In genomic region chr2:202339052-202339870, GRCh38 we compare ENCODE assay signal across 15 cellular contexts. TPM values are rescaled to one million over a fixed set of nuclear protein-coding genes. Genes with fewer than 3 reads are reported as not detected.
DNase-seq lines count a peak whose midpoint lies in the region; TF ChIP-seq lines count a peak whose summit lies in the region.
"Had no signal": no experiment of that assay in that cellular context is flagged by ENCODE, and none has a peak within 500 bp of the region (broad histone marks: within the 10 kb centered on the region; RNA-seq: fewer than 3 reads in every experiment).

No MANE protein-coding gene starts in this region.

- H3K27me3 ChIP-seq in AG04450 (ENCODE audit: control insufficient read depth, insufficient read depth, low read length): no peaks in the 10 kb centered on the region
- H3K27me3 ChIP-seq: BLaER1 treated with 17β-estradiol and CSF1 and Interleukin-3, amounts not matched to agents 10 nM and 100 nM; transverse colon had no signal

- CTCF ChIA-PET in AG04450 (lab: Charles Lee): no interaction called here

- H3K27ac ChIP-seq in AG04450 (ENCODE audit: low read depth, low read length): no peak overlapping the region
- H3K27ac ChIP-seq: KMS-11, transverse colon had no signal

- POLR2A ChIA-PET in AG04450 (lab: Yijun Ruan, JAX): interaction anchor here (0.5 to 0.6 kb wide), 2 partner anchors 31 to 74 kb away, joined by 3 to 4 read pairs; no protein-coding TSS in a partner anchor

- no peak overlapping the region for H3K4me3 ChIP-seq in AG04450 (ENCODE audit: low read depth, low read length)
- no peak overlapping the region for H3K4me3 ChIP-seq in fibroblast of mammary gland (ENCODE audit: control insufficient read depth, low read depth, low read length)
- H3K4me3 ChIP-seq: BLaER1 treated with 17β-estradiol and CSF1 and Interleukin-3, amounts not matched to agents 10 nM and 100 nM; transverse colon had no signal

- TF ChIP-seq CTCF in AG04450 (IDR thresholded peaks at IDR 0.05; ENCODE audit: low read depth, low read length) (no peak), fibroblast of mammary gland (conservative IDR thresholded peaks at IDR 0.05; ENCODE audit: control insufficient read depth, insufficient read depth, low read depth, low read length) (no peak), GM20000 (IDR thresholded peaks at IDR 0.05; ENCODE audit: extremely low read depth, missing control alignments) (no peak)

- H3K9me3 ChIP-seq in AG04450 (ENCODE audit: control insufficient read depth, insufficient read depth, low read length): no peaks in the 10 kb centered on the region
- H3K9me3 ChIP-seq: BLaER1 treated with 17β-estradiol and CSF1 and Interleukin-3, amounts not matched to agents 10 nM and 100 nM; transverse colon had no signal

- DNase-seq in AG04450 (ENCODE audit: low read depth, low spot score) (peak; percentile 11), HT-29 (ENCODE audit: low spot score) (peak; percentile 77), SHP77 (lab: John Stamatoyannopoulos, UW) (peak; percentile 12 to 27), fibroblast of mammary gland (ENCODE audit: low read depth) (peak; percentile 57), GM20000 (ENCODE audit: low spot score) (no peak), foreskin melanocyte (no peak), amygdala (lab: John Stamatoyannopoulos, UW) (no peak), putamen (ENCODE audit: low spot score) (no peak)
- DNase-seq: activated CD4-positive, alpha-beta memory T cell treated with anti-CD3 and anti-CD28 coated beads, Interleukin-2, amount 10 ng/mL, durations not matched to agents 7 days and 5 days; activated naive CD4-positive, alpha-beta T cell treated with anti-CD3 and anti-CD28 coated beads, Interleukin-2, amount 50 U/mL, for 16 hours; effector CD4-positive, alpha-beta T cell; H7; transverse colon had no signal

RNA-seq across cellular contexts. Expression of gene BMPR2, which starts 36.9 kb away (rescaled TPM):
- polyA plus RNA-seq in AG04450 (2011; rRNA removed): 58.7 and 78.1 TPM in 2 replicates
- polyA minus RNA-seq in AG04450 (2011; rRNA and poly(A)+ RNA removed): 152 and 217 TPM in 2 replicates
- 5.0 and 9.7 TPM in 2 replicates for total RNA-seq in HT-29 (2014; rRNA removed; shearing (Covaris generic))

Comparison
In these comparisons a context has a peak if more than half of its experiments do, and no peak if none do; other contexts are left out.
1. DNase-seq: peak in AG04450 (single experiment), HT-29 (single experiment), SHP77 (2 of 2) and fibroblast of mammary gland (single experiment); none in GM20000 (single experiment), foreskin melanocyte (single experiment), amygdala (0 of 56) and putamen (single experiment).